Comparison of ENCODE assay signal across 19 cellular contexts in genomic region chr17:79940381-79941087, GRCh38.
DNase-seq lines count a peak whose midpoint lies in the region; ATAC-seq and TF ChIP-seq lines count a peak whose summit lies in the region.
"Had no signal": no experiment of that assay in that cellular context is flagged by ENCODE, and none has a peak within 500 bp of the region (broad histone marks: within the 10 kb centered on the region; RNA-seq: fewer than 3 reads in every experiment).

No MANE protein-coding gene starts in this region.

- no peak for ATAC-seq in heart left ventricle
- no peak for ATAC-seq in activated B cell treated with CpG ODN at 0.5 μM for 24 hours (ENCODE audit: low read depth)
- ATAC-seq in mucosa of descending colon, result no peak
- no peak for ATAC-seq in aorta (ENCODE audit: low FRiP score)
- no peak for ATAC-seq in HG03108 (IDR thresholded peaks at IDR 0.05; ENCODE audit: unreplicated experiment)
- ATAC-seq: naive thymus-derived CD8-positive, alpha-beta T cell; pancreas had no signal

- 89 to 96% (median 94%) methylated on average over 24 to 34 of the region's 34 CpGs for WGBS in heart left ventricle, 4 donors
- 95 to 96% methylated on average over 34 of the region's 34 CpGs for WGBS in aorta, 2 donors

- H3K4me3 Mint-ChIP-seq in activated B cell treated with CpG ODN at 0.5 μM for 24 hours (no peak overlapping the region), mesothelial cell of epicardium (no peak overlapping the region)
- H3K4me3 Mint-ChIP-seq: activated naive CD4-positive, alpha-beta T cell treated with anti-CD3 and anti-CD28 coated beads, Interleukin-2, amount 50 U/mL, for 24 hours; naive thymus-derived CD8-positive, alpha-beta T cell had no signal

- TF ChIP-seq POLR2A in heart left ventricle (IDR thresholded peaks at IDR 0.05), result no peak

- no peak for TF ChIP-seq CTCF in heart left ventricle (IDR thresholded peaks at IDR 0.05)
- no peak for TF ChIP-seq CTCF in left ventricle myocardium inferior (IDR thresholded peaks at IDR 0.05; ENCODE audit: borderline replicate concordance)
- no peak for TF ChIP-seq CTCF in activated B cell treated with CpG ODN at 0.5 μM for 24 hours (IDR thresholded peaks at IDR 0.05)
- no peak for TF ChIP-seq CTCF in mucosa of descending colon (IDR thresholded peaks at IDR 0.05)
- TF ChIP-seq CTCF in mesothelial cell of epicardium (IDR thresholded peaks at IDR 0.05; ENCODE audit: unreplicated experiment), result no peak

- H3K27ac ChIP-seq in heart left ventricle, result no peak overlapping the region
- H3K27ac ChIP-seq in left ventricle myocardium inferior (replicated peaks), result no peak overlapping the region
- H3K27ac ChIP-seq in aorta (ENCODE audit: low read depth in 1 of 2, low read length in 2 of 2), result no peak overlapping the region
- H3K27ac ChIP-seq: KMS-11, pancreas had no signal

- peaks cover 70% of the 10 kb centered on the region for H3K4me1 Mint-ChIP-seq in activated B cell treated with CpG ODN at 0.5 μM for 24 hours
- H3K4me1 Mint-ChIP-seq in mesothelial cell of epicardium, result peaks cover 8% of the 10 kb centered on the region

- no peaks in the 10 kb centered on the region for H3K27me3 Mint-ChIP-seq in activated B cell treated with CpG ODN at 0.5 μM for 24 hours
- no peaks in the 10 kb centered on the region for H3K27me3 Mint-ChIP-seq in mesothelial cell of epicardium (ENCODE audit: low read depth)
- H3K27me3 Mint-ChIP-seq: activated naive CD4-positive, alpha-beta T cell treated with anti-CD3 and anti-CD28 coated beads, Interleukin-2, amount 50 U/mL, for 24 hours; naive thymus-derived CD8-positive, alpha-beta T cell had no signal

- H3K9me3 ChIP-seq in heart left ventricle (no peaks in the 10 kb centered on the region), left ventricle myocardium inferior (replicated peaks) (no peaks in the 10 kb centered on the region), mucosa of descending colon (no peaks in the 10 kb centered on the region), aorta (ENCODE audit: control insufficient read depth, low read length) (no peaks in the 10 kb centered on the region)
- H3K9me3 ChIP-seq: pancreas had no signal

- H3K27ac Mint-ChIP-seq in activated B cell treated with CpG ODN at 0.5 μM for 24 hours (peak overlapping the region; percentile 59), mesothelial cell of epicardium (no peak overlapping the region)
- H3K27ac Mint-ChIP-seq: activated naive CD4-positive, alpha-beta T cell treated with anti-CD3 and anti-CD28 coated beads, Interleukin-2, amount 50 U/mL, for 24 hours had no signal

- POLR2A ChIA-PET in activated B cell treated with CpG ODN at 0.5 μM for 24 hours (lab: Charles Lee), result interaction anchor here (0.6 to 1.1 kb wide), 2 partner anchors 14 to 143 kb away, joined by 3 to 7 read pairs; partner anchors contain the start of gene CBX8

- H3K36me3 Mint-ChIP-seq in activated B cell treated with CpG ODN at 0.5 μM for 24 hours (ENCODE audit: low read depth), result peaks cover 4% of the 10 kb centered on the region
- peaks cover 24% of the 10 kb centered on the region for H3K36me3 Mint-ChIP-seq in mesothelial cell of epicardium
- H3K36me3 Mint-ChIP-seq: activated naive CD4-positive, alpha-beta T cell treated with anti-CD3 and anti-CD28 coated beads, Interleukin-2, amount 50 U/mL, for 24 hours; CD4-positive, CD25-positive, alpha-beta regulatory T cell; naive thymus-derived CD8-positive, alpha-beta T cell had no signal

- H3K27me3 ChIP-seq in heart left ventricle (no peaks in the 10 kb centered on the region), left ventricle myocardium inferior (ENCODE audit: low read depth) (no peaks in the 10 kb centered on the region), aorta (ENCODE audit: control insufficient read depth in 1 of 2, insufficient read depth in 2 of 2, low read length in 1 of 2) (no peaks in the 10 kb centered on the region)
- H3K27me3 ChIP-seq: pancreas had no signal

- H3K36me3 ChIP-seq in heart left ventricle (peaks cover 0 to 51% (median 12%) of the 10 kb centered on the region in 9 donors), left ventricle myocardium inferior (peaks cover 30% of the 10 kb centered on the region), mucosa of descending colon (ENCODE audit: low read depth) (no peaks in the 10 kb centered on the region), aorta (ENCODE audit: control insufficient read depth in 1 of 2, insufficient read depth in 2 of 2, low read length in 1 of 2) (peaks cover 0 to 3% of the 10 kb centered on the region in 2 donors)

- intact Hi-C loops in heart left ventricle (cut with DNase I) (no loop called here), left ventricle myocardium inferior (cut with micrococcal nuclease) (no loop called here), activated B cell treated with CpG ODN at 0.5 μM for 24 hours (cut with micrococcal nuclease) (no loop called here), mucosa of descending colon (cut with DNase I, micrococcal nuclease) (no loop called here), aorta (cut with DNase I) (no loop called here)

- peaks cover 0 to 22% (median 5%) of the 10 kb centered on the region in 12 donors for H3K4me1 ChIP-seq in heart left ventricle
- H3K4me1 ChIP-seq in left ventricle myocardium inferior, result peaks cover 25% of the 10 kb centered on the region
- H3K4me1 ChIP-seq in mucosa of descending colon (ENCODE audit: low read depth), result no peaks in the 10 kb centered on the region
- H3K4me1 ChIP-seq in aorta (ENCODE audit: control insufficient read depth in 1 of 2, insufficient read depth in 2 of 2, low read length in 2 of 2), result no peaks in the 10 kb centered on the region
- H3K4me1 ChIP-seq: pancreas had no signal

- H3K9me3 Mint-ChIP-seq in activated B cell treated with CpG ODN at 0.5 μM for 24 hours, result no peaks in the 10 kb centered on the region
- no peaks in the 10 kb centered on the region for H3K9me3 Mint-ChIP-seq in mesothelial cell of epicardium
- H3K9me3 Mint-ChIP-seq: activated naive CD4-positive, alpha-beta T cell treated with anti-CD3 and anti-CD28 coated beads, Interleukin-2, amount 50 U/mL, for 24 hours; naive thymus-derived CD8-positive, alpha-beta T cell had no signal

- CTCF ChIA-PET in activated B cell treated with CpG ODN at 0.5 μM for 24 hours (lab: Charles Lee), result no interaction called here

- H3K4me3 ChIP-seq in heart left ventricle (no peak overlapping the region), left ventricle myocardium inferior (no peak overlapping the region), mucosa of descending colon (no peak overlapping the region), aorta (ENCODE audit: low read length in 2 of 2) (no peak overlapping the region)
- H3K4me3 ChIP-seq: pancreas had no signal

- DNase-seq in heart left ventricle, result peak in 3 of 5 donors; percentile 11 to 52 (median 16)
- DNase-seq in left ventricle myocardium inferior, result no peak
- DNase-seq in activated B cell treated with CpG ODN at 0.5 μM for 24 hours, result no peak
- DNase-seq in mucosa of descending colon, result peak in 2 of 3 donors; percentile 21 to 45
- peak; percentile 44 to 68 for DNase-seq in aorta
- DNase-seq in iPS-NIHi7 (ENCODE audit: extremely low spot score), result no peak
- no peak for DNase-seq in mesothelial cell of epicardium (ENCODE audit: low spot score in 2 of 2, unreplicated experiment in 2 of 2)
- DNase-seq: activated T-cell treated with anti-CD3 and anti-CD28 coated beads, Interleukin-2, amount 50 U/mL, for 48 hours; CD4-positive, CD25-positive, alpha-beta regulatory T cell; effector memory CD4-positive, alpha-beta T cell; mesendoderm; NCI-H1694 treated with DMSO at 0.1 percent for 48 hours; NCI-H69; stimulated activated CD4-positive, alpha-beta T cell treated with anti-CD3 and anti-CD28 coated beads, Interleukin-1b, Interleukin-23, amount 100 ng/mL, for 48 hours had no signal

Comparison
In these comparisons a context has a peak if more than half of its experiments do, and no peak if none do; other contexts are left out.
1. DNase-seq: peak in heart left ventricle (3 of 5), mucosa of descending colon (2 of 3) and aorta (2 of 2); none in left ventricle myocardium inferior (single experiment), activated B cell treated with CpG ODN at 0.5 μM for 24 hours (single experiment), iPS-NIHi7 (single experiment) and mesothelial cell of epicardium (0 of 2).